13 cellular contexts compared by ENCODE assay signal in the genomic region with DNA sequence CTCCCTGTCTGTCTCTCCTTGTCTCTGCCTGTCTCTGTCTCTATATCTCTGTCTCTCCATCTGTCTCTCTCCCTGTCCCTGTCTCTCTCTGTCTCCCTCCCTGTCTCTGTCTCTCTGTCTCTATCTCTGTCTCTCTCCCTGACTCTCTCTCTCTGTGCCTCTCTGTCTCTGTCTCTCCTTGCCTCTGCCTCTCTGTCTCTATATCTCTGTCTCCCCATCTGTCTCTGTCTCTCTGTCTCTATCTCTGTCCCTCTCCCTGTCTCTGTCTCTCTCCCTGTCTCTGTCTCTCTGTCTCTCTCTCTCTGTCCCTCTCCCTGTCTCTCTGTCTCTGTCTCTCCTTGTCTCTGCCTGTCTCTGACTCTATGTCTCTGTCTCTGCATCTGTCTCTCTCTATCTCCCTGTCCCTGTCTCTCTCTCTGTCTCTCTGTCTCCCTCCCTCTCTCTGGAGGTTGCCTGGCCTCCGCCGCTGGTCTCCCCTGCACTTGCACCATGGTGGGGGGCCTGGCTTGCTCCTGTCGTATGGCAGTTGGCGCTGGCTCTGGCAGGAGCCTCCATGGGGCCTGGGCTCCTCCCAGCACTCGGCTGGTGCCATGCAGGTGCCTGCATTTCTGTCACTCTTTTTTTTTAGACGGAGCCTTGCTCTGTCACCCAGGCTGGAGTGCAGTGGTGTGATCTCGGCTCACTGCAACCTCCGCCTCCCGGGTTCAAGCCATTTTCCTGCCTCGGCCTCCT.
"Had no signal": no experiment of that assay in that cellular context is flagged by ENCODE, and none has a peak within 500 bp of the region (broad histone marks: within the 10 kb centered on the region; RNA-seq: fewer than 3 reads in every experiment).

No MANE protein-coding gene starts in this region.

- H3K9me3 ChIP-seq: ascending aorta, neutrophil, prostate gland, suprapubic skin, upper lobe of left lung had no signal

- H3K27me3 ChIP-seq: ascending aorta, neutrophil had no signal

- DNase-seq: activated CD4-positive, alpha-beta T cell treated with anti-CD3 and anti-CD28 coated beads for 1 hour; activated CD4-positive, alpha-beta T cell treated with anti-CD3 and anti-CD28 coated beads, Interleukin-2, amount 50 U/mL, for 48 hours; activated T-cell treated with anti-CD3 and anti-CD28 coated beads, Interleukin-2, amount 50 U/mL, for 48 hours; effector CD4-positive, alpha-beta T cell; stimulated activated CD4-positive, alpha-beta T cell treated with anti-CD3 and anti-CD28 coated beads, Interleukin-2, amount 100 ng/mL, for 24 hours; stimulated activated naive CD4-positive, alpha-beta T cell; T-helper 9 cell had no signal

- H3K4me1 ChIP-seq: ascending aorta, prostate gland had no signal

- H3K4me3 ChIP-seq: ascending aorta, prostate gland, suprapubic skin, upper lobe of left lung had no signal

- H3K27ac ChIP-seq: ascending aorta, neutrophil, prostate gland, suprapubic skin, upper lobe of left lung had no signal

- H3K36me3 ChIP-seq: ascending aorta, neutrophil, prostate gland, suprapubic skin, upper lobe of left lung had no signal

- ATAC-seq: sciatic nerve had no signal
